ENCODE assay signal across 11 cellular contexts in genomic region chr6:100665041-100665380, GRCh38.
A peak's percentile ranks its signal among the peaks of the same experiment; 100 is the strongest.
DNase-seq lines count a peak whose midpoint lies in the region; ATAC-seq, FAIRE-seq and TF ChIP-seq lines count a peak whose summit lies in the region.
"Had no signal": no experiment of that assay in that cellular context is flagged by ENCODE, and none has a peak within 500 bp of the region (broad histone marks: within the 10 kb centered on the region; RNA-seq: fewer than 3 reads in every experiment).

No MANE protein-coding gene starts in this region.

- H3K4me1 Mint-ChIP-seq in activated CD8-positive, alpha-beta T cell treated with anti-CD3 and anti-CD28 coated beads for 36 hours (ENCODE audit: low read depth) = peaks cover 11% of the 10 kb centered on the region

- no peak for TF ChIP-seq CTCF in activated CD8-positive, alpha-beta T cell treated with anti-CD3 and anti-CD28 coated beads for 36 hours (IDR thresholded peaks at IDR 0.05)

- ATAC-seq in GM19452 (IDR thresholded peaks at IDR 0.05; ENCODE audit: unreplicated experiment) (peak; percentile 100), HG03045 (IDR thresholded peaks at IDR 0.05; ENCODE audit: unreplicated experiment) (peak; percentile 99)
- peak; percentile 68 for ATAC-seq in activated CD8-positive, alpha-beta T cell treated with anti-CD3 and anti-CD28 coated beads for 36 hours
- ATAC-seq: Panc1 had no signal

- DNase-seq in GM12892 (ENCODE audit: insufficient read length) (peak; percentile 0), anterior cingulate cortex (lab: John Stamatoyannopoulos, UW) (no peak), NCI-H1417 treated with DMSO at 0.1 percent for 48 hours (lab: John Stamatoyannopoulos, UW) (no peak), NCI-H1694 treated with DMSO at 0.1 percent for 48 hours (lab: John Stamatoyannopoulos, UW) (no peak), DMS53 treated with DMSO at 0.1 percent for 48 hours (lab: John Stamatoyannopoulos, UW; ENCODE audit: unreplicated experiment) (no peak)
- peak; percentile 17 for DNase-seq in activated CD8-positive, alpha-beta T cell treated with anti-CD3 and anti-CD28 coated beads for 36 hours
- DNase-seq: activated CD8-positive, alpha-beta memory T cell treated with anti-CD3 and anti-CD28 coated beads, Interleukin-2, amount 50 U/mL, for 48 hours; DMS79 had no signal

- peaks cover 3% of the 10 kb centered on the region for H3K36me3 Mint-ChIP-seq in activated CD8-positive, alpha-beta T cell treated with anti-CD3 and anti-CD28 coated beads for 36 hours (ENCODE audit: low read depth)

- CTCF ChIA-PET in activated CD8-positive, alpha-beta T cell treated with anti-CD3 and anti-CD28 coated beads for 36 hours (lab: Charles Lee) = interaction anchor here (0.8 to 2.0 kb wide), 12 partner anchors 8 to 797 kb away, joined by 3 to 6 read pairs (median 4); no protein-coding TSS in a partner anchor

- no peaks in the 10 kb centered on the region for H3K27me3 Mint-ChIP-seq in activated CD8-positive, alpha-beta T cell treated with anti-CD3 and anti-CD28 coated beads for 36 hours

- H3K27ac Mint-ChIP-seq in activated CD8-positive, alpha-beta T cell treated with anti-CD3 and anti-CD28 coated beads for 36 hours = no peak overlapping the region

- TF ChIP-seq POLR2A in GM12892 (IDR thresholded peaks at IDR 0.05; ENCODE audit: low read depth, low read length) = no peak

- H3K4me3 Mint-ChIP-seq in activated CD8-positive, alpha-beta T cell treated with anti-CD3 and anti-CD28 coated beads for 36 hours = no peak overlapping the region

- POLR2A ChIA-PET in activated CD8-positive, alpha-beta T cell treated with anti-CD3 and anti-CD28 coated beads for 36 hours (lab: Charles Lee) = no interaction called here

- intact Hi-C loops in activated CD8-positive, alpha-beta T cell treated with anti-CD3 and anti-CD28 coated beads for 36 hours (cut with micrococcal nuclease) = no loop called here

- no peaks in the 10 kb centered on the region for H3K9me3 Mint-ChIP-seq in activated CD8-positive, alpha-beta T cell treated with anti-CD3 and anti-CD28 coated beads for 36 hours

- peak; percentile 83 for FAIRE-seq in GM12892 (lab: Jason Lieb, UNC)

Comparison
In these comparisons a context has a peak if more than half of its experiments do, and no peak if none do; other contexts are left out.
1. DNase-seq: peak in GM12892 (single experiment) and activated CD8-positive, alpha-beta T cell treated with anti-CD3 and anti-CD28 coated beads for 36 hours (single experiment); none in anterior cingulate cortex (0 of 58), NCI-H1417 treated with DMSO at 0.1 percent for 48 hours (single experiment), NCI-H1694 treated with DMSO at 0.1 percent for 48 hours (single experiment) and DMS53 treated with DMSO at 0.1 percent for 48 hours (single experiment).
2. Peak in every context shown above with its lines, with median percentiles within 50 percentile points of each other: ATAC-seq.